Comparison of ENCODE assay signal across 8 cellular contexts in genomic region chr4:107825072-107825789, GRCh38.
DNase-seq lines count a peak whose midpoint lies in the region; ATAC-seq lines count a peak whose summit lies in the region.

No MANE protein-coding gene starts in this region.

- peaks cover 6 to 17% of the 10 kb centered on the region in 2 donors for H3K4me1 Mint-ChIP-seq in stimulated activated naive B cell treated with anti-CD40 and anti-IgM and Interleukin-4, amounts not matched to agents 10 μg/mL and 1 μg/mL and 100 μg/mL, for 72 hours

- peak overlapping the region; percentile 39 for H3K27ac Mint-ChIP-seq in stimulated activated naive B cell treated with anti-CD40 and anti-IgM and Interleukin-4, amounts not matched to agents 10 μg/mL and 1 μg/mL and 100 μg/mL, for 72 hours

- peak overlapping the region; percentile 84 to 86 for H3K4me3 Mint-ChIP-seq in stimulated activated naive B cell treated with anti-CD40 and anti-IgM and Interleukin-4, amounts not matched to agents 10 μg/mL and 1 μg/mL and 100 μg/mL, for 72 hours

- DNase-seq in AG08396 (ENCODE audit: low spot score), result peak; percentile 59
- peak; percentile 66 for DNase-seq in RKO (ENCODE audit: low spot score)
- DNase-seq in left kidney (ENCODE audit: low read depth, low spot score), result peak; percentile 82
- DNase-seq in stimulated activated naive B cell treated with anti-CD40 and anti-IgM and Interleukin-4, amounts not matched to agents 10 μg/mL and 1 μg/mL and 100 μg/mL, for 72 hours, result no peak
- no peak for DNase-seq in AML-193 (lab: John Stamatoyannopoulos, UW)

- ATAC-seq in GM18868 (IDR thresholded peaks at IDR 0.05; ENCODE audit: unreplicated experiment) (peak; percentile 24), HG03103 (IDR thresholded peaks at IDR 0.05; ENCODE audit: low read depth, unreplicated experiment) (peak; percentile 31)
- ATAC-seq in stimulated activated naive B cell treated with anti-CD40 and anti-IgM and Interleukin-4, amounts not matched to agents 10 μg/mL and 1 μg/mL and 100 μg/mL, for 72 hours (replicated peaks), result peak; percentile 42 to 53

- H3K36me3 Mint-ChIP-seq in stimulated activated naive B cell treated with anti-CD40 and anti-IgM and Interleukin-4, amounts not matched to agents 10 μg/mL and 1 μg/mL and 100 μg/mL, for 72 hours, result no peaks in the 10 kb centered on the region

- peaks cover 45 to 60% of the 10 kb centered on the region in 2 donors for H3K27me3 Mint-ChIP-seq in stimulated activated naive B cell treated with anti-CD40 and anti-IgM and Interleukin-4, amounts not matched to agents 10 μg/mL and 1 μg/mL and 100 μg/mL, for 72 hours

- H3K27ac ChIP-seq in cingulate gyrus (ENCODE audit: low read depth, low read length), result peak overlapping the region; percentile 47

- H3K9me3 Mint-ChIP-seq in stimulated activated naive B cell treated with anti-CD40 and anti-IgM and Interleukin-4, amounts not matched to agents 10 μg/mL and 1 μg/mL and 100 μg/mL, for 72 hours, result no peaks in the 10 kb centered on the region

Comparison
In these comparisons a context has a peak if more than half of its experiments do, and no peak if none do; other contexts are left out.
1. DNase-seq: peak in AG08396 (single experiment), RKO (single experiment) and left kidney (single experiment); none in stimulated activated naive B cell treated with anti-CD40 and anti-IgM and Interleukin-4, amounts not matched to agents 10 μg/mL and 1 μg/mL and 100 μg/mL, for 72 hours (single experiment) and AML-193 (0 of 2).
2. Peak in every context shown above with its lines, with median percentiles within 50 percentile points of each other: ATAC-seq.